Comparison of ENCODE assay signal across 21 cellular contexts in the genomic region with DNA sequence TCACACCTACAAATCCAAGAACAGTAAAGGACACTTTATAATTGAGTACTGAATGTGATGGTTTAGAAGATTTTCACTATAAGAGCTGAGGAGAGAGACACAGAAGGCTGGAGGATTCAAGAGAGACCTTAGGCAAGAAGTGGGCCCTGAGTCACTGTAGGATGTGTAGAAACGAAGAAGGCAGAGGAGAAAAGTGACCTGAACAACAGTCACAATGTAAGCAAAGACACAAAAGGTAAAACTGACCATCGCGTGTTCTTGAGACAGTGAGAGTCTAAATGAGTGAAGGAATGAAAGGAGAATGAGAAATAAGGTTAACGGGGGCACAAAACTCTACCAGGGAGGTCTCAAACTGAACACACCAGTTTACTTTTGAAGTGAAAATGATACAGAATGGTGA.
DNase-seq lines count a peak whose midpoint lies in the region; ATAC-seq, FAIRE-seq and TF ChIP-seq lines count a peak whose summit lies in the region.
"Had no signal": no experiment of that assay in that cellular context is flagged by ENCODE, and none has a peak within 500 bp of the region (broad histone marks: within the 10 kb centered on the region; RNA-seq: fewer than 3 reads in every experiment).

No MANE protein-coding gene starts in this region.

- H3K27ac Mint-ChIP-seq in astrocyte (ENCODE audit: unreplicated experiment) = no peak overlapping the region
- H3K27ac Mint-ChIP-seq in activated naive CD4-positive, alpha-beta T cell treated with anti-CD3 and anti-CD28 coated beads, Interleukin-2, amount 50 U/mL, for 72 hours = no peak overlapping the region
- H3K27ac Mint-ChIP-seq: CD14-positive monocyte had no signal

- no peak for ATAC-seq in HG03521 (IDR thresholded peaks at IDR 0.05; ENCODE audit: unreplicated experiment)
- ATAC-seq in activated naive CD4-positive, alpha-beta T cell treated with anti-CD3 and anti-CD28 coated beads, Interleukin-2, amount 50 U/mL, for 72 hours = no peak
- ATAC-seq: Panc1 had no signal

- no peak overlapping the region for H2AFZ ChIP-seq in astrocyte (ENCODE audit: low read depth, low read length)
- H2AFZ ChIP-seq: GM23248 had no signal

- TF ChIP-seq CTCF in astrocyte (IDR thresholded peaks at IDR 0.05; ENCODE audit: insufficient read depth, low read depth, low read length) = no peak

- H3K4me2 ChIP-seq in astrocyte (ENCODE audit: low read length) = peak overlapping the region; percentile 30

- no peak overlapping the region for H3K4me3 ChIP-seq in astrocyte (ENCODE audit: insufficient read depth, low read depth, low read length)
- H3K4me3 ChIP-seq: GM23248, HAP-1 had no signal

- no peaks in the 10 kb centered on the region for H4K20me1 ChIP-seq in astrocyte (ENCODE audit: insufficient read depth, low read length)

- no peaks in the 10 kb centered on the region for H3K27me3 Mint-ChIP-seq in astrocyte (ENCODE audit: low read depth, unreplicated experiment)

- no peak for FAIRE-seq in astrocyte (lab: Jason Lieb, UNC)
- FAIRE-seq: GM18507 had no signal

- no peaks in the 10 kb centered on the region for H3K79me2 ChIP-seq in astrocyte (ENCODE audit: insufficient read depth, low read length)

- peaks cover 9% of the 10 kb centered on the region for H3K4me1 ChIP-seq in astrocyte (ENCODE audit: insufficient read depth, low read length)
- H3K4me1 ChIP-seq: HAP-1 had no signal

- no peak overlapping the region for H3K27ac ChIP-seq in astrocyte (ENCODE audit: low read depth, low read length)
- H3K27ac ChIP-seq: GM23248 had no signal

- no peaks in the 10 kb centered on the region for H3K27me3 ChIP-seq in astrocyte (ENCODE audit: insufficient read depth, low read length)
- H3K27me3 ChIP-seq: BE2C had no signal

- H3K9ac ChIP-seq in astrocyte (ENCODE audit: low read length) = no peak overlapping the region
- H3K9ac ChIP-seq: GM23248 had no signal

- no peaks in the 10 kb centered on the region for H3K36me3 ChIP-seq in astrocyte (ENCODE audit: insufficient read depth, low read length)
- H3K36me3 ChIP-seq: BE2C, HAP-1 had no signal

- H3K4me3 Mint-ChIP-seq in astrocyte (ENCODE audit: unreplicated experiment) = no peak overlapping the region
- H3K4me3 Mint-ChIP-seq: CD14-positive monocyte had no signal

- H3K9me3 ChIP-seq in astrocyte (ENCODE audit: insufficient read depth, low read depth, low read length) = no peaks in the 10 kb centered on the region
- H3K9me3 ChIP-seq: BE2C, HAP-1 had no signal

- H3K9me3 Mint-ChIP-seq in astrocyte (ENCODE audit: unreplicated experiment) = no peaks in the 10 kb centered on the region
- H3K9me3 Mint-ChIP-seq in activated naive CD4-positive, alpha-beta T cell treated with anti-CD3 and anti-CD28 coated beads, Interleukin-2, amount 50 U/mL, for 72 hours = peaks cover 3 to 9% of the 10 kb centered on the region in 2 donors

- DNase-seq in M059J (ENCODE audit: low read depth) = peak; percentile 31
- DNase-seq in astrocyte (ENCODE audit: low read depth) = no peak
- peak; percentile 59 for DNase-seq in kidney glomerular epithelial cell (lab: John Stamatoyannopoulos, UW)
- DNase-seq in renal cortical epithelial cell (ENCODE audit: low read depth) = peak; percentile 46
- no peak for DNase-seq in stimulated activated naive CD4-positive, alpha-beta T cell treated with Interleukin-2 at 50 U/mL for 16 hours (lab: John Stamatoyannopoulos, UW)
- no peak for DNase-seq in activated CD4-positive, alpha-beta T cell treated with anti-CD3 and anti-CD28 coated beads for 48 hours
- DNase-seq in activated naive CD4-positive, alpha-beta T cell treated with anti-CD3 and anti-CD28 coated beads, Interleukin-2, amount 50 U/mL, for 72 hours (ENCODE audit: low spot score in 2 of 2) = no peak
- DNase-seq: BE2C, Calu3, KG1, MM.1S, NCI-H2029, NCI-H446 treated with DMSO at 0.1 percent for 48 hours, NCI-H526 treated with DMSO at 0.1 percent for 48 hours, SHP77 treated with DMSO at 0.1 percent for 48 hours had no signal

- H3K36me3 Mint-ChIP-seq in astrocyte (ENCODE audit: low read depth, unreplicated experiment) = peaks cover 1% of the 10 kb centered on the region
- H3K36me3 Mint-ChIP-seq in activated naive CD4-positive, alpha-beta T cell treated with anti-CD3 and anti-CD28 coated beads, Interleukin-2, amount 50 U/mL, for 72 hours = peaks cover 11 to 21% of the 10 kb centered on the region in 2 donors

- peaks cover 4% of the 10 kb centered on the region for H3K4me1 Mint-ChIP-seq in astrocyte (ENCODE audit: low read depth, unreplicated experiment)
- H3K4me1 Mint-ChIP-seq: CD14-positive monocyte had no signal

Comparison
In these comparisons a context has a peak if more than half of its experiments do, and no peak if none do; other contexts are left out.
1. DNase-seq: peak in M059J (single experiment), kidney glomerular epithelial cell (single experiment) and renal cortical epithelial cell (single experiment); none in astrocyte (single experiment), stimulated activated naive CD4-positive, alpha-beta T cell treated with Interleukin-2 at 50 U/mL for 16 hours (single experiment), activated CD4-positive, alpha-beta T cell treated with anti-CD3 and anti-CD28 coated beads for 48 hours (single experiment) and activated naive CD4-positive, alpha-beta T cell treated with anti-CD3 and anti-CD28 coated beads, Interleukin-2, amount 50 U/mL, for 72 hours (0 of 2).